In the genomic region with DNA sequence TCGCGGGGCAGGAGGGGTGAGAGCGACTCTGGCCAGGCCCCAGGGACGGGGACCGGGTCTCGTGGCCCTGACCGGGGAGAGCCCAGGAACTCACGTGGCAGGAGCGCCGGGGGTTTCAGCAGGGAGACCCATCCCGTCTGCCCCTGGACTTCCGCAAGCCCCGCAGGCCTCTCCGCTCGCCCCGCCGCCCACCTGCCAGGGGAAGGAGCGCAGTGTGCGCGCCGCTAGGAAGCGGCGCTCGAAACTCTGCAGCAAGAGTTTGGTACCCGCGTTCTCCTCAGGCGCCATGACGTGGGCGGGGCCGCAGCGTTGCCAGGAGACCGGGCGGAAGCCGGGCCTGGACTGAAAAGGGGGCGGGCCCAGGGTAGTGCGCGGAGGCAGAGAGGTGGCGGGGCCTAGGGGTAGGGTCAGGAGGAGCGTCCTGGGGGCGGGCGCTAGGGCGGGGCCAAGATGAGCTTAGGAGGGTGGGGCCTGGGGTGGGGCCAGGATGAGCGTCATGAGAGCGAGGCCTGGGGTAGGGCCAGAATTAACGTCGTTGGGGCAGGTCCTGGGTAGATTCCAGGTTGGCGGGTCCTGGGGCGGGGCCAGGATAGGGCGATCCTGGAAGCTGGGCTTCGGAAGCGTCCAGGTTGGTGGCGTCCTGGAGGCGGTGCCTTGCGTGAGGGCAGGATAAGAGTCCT, we compare ENCODE assay signal across 8 cellular contexts.
A peak's percentile ranks its signal among the peaks of the same experiment; 100 is the strongest.
DNase-seq lines count a peak whose midpoint lies in the region; ATAC-seq and TF ChIP-seq lines count a peak whose summit lies in the region.

No MANE protein-coding gene starts in this region.

- H3K27ac Mint-ChIP-seq in activated T-cell treated with anti-CD3 and anti-CD28 coated beads, Interleukin-2, amount 50 U/mL, for 24 hours = peak overlapping the region; percentile 99

- no peaks in the 10 kb centered on the region for H3K27me3 ChIP-seq in mucosa of stomach (ENCODE audit: control insufficient read depth, insufficient read depth, low read length)

- peaks cover 36% of the 10 kb centered on the region for H3K36me3 Mint-ChIP-seq in activated T-cell treated with anti-CD3 and anti-CD28 coated beads, Interleukin-2, amount 50 U/mL, for 24 hours (ENCODE audit: low read depth)

- peaks cover 2% of the 10 kb centered on the region for H3K27me3 Mint-ChIP-seq in activated T-cell treated with anti-CD3 and anti-CD28 coated beads, Interleukin-2, amount 50 U/mL, for 24 hours

- ATAC-seq in GM21619 (IDR thresholded peaks at IDR 0.05; ENCODE audit: unreplicated experiment) = peak; percentile 100

- H3K4me3 ChIP-seq in mucosa of stomach (ENCODE audit: low read length) = peak overlapping the region; percentile 56

- no peak for TF ChIP-seq POLR2A in erythroblast (IDR thresholded peaks at IDR 0.05; ENCODE audit: low read length)

- H3K4me1 Mint-ChIP-seq in activated T-cell treated with anti-CD3 and anti-CD28 coated beads, Interleukin-2, amount 50 U/mL, for 24 hours (ENCODE audit: low read depth) = peaks cover 27% of the 10 kb centered on the region

- DNase-seq in DMS153 (lab: John Stamatoyannopoulos, UW) (peak; percentile 99), OCI-M2 (lab: John Stamatoyannopoulos, UW; ENCODE audit: unreplicated experiment) (peak; percentile 58), erythroblast (lab: John Stamatoyannopoulos, UW) (peak; percentile 99)
- DNase-seq in activated T-cell treated with anti-CD3 and anti-CD28 coated beads, Interleukin-2, amount 50 U/mL, for 24 hours = peak; percentile 98
- DNase-seq in stimulated activated CD8-positive, alpha-beta memory T cell treated with anti-CD3 and anti-CD28 coated beads, Interleukin-4, amount 100 ng/mL, for 48 hours = peak; percentile 99

- H3K9me3 Mint-ChIP-seq in activated T-cell treated with anti-CD3 and anti-CD28 coated beads, Interleukin-2, amount 50 U/mL, for 24 hours = no peaks in the 10 kb centered on the region

- no peaks in the 10 kb centered on the region for H3K9me3 ChIP-seq in mucosa of stomach (ENCODE audit: control insufficient read depth, low read length)

- H3K9ac ChIP-seq in mucosa of stomach (ENCODE audit: low read length) = peak overlapping the region; percentile 39

- no peak for TF ChIP-seq RAD21 in Ishikawa (IDR thresholded peaks at IDR 0.05; ENCODE audit: low read depth)

- H3K4me3 Mint-ChIP-seq in activated T-cell treated with anti-CD3 and anti-CD28 coated beads, Interleukin-2, amount 50 U/mL, for 24 hours = peak overlapping the region; percentile 94

- TF ChIP-seq EP300 in Ishikawa (IDR thresholded peaks at IDR 0.05; ENCODE audit: borderline replicate concordance) = no peak

- H3K36me3 ChIP-seq in mucosa of stomach (ENCODE audit: control insufficient read depth, insufficient read depth, low read length) = no peaks in the 10 kb centered on the region

- no peaks in the 10 kb centered on the region for H3K4me1 ChIP-seq in mucosa of stomach (ENCODE audit: control insufficient read depth, insufficient read depth, low read length)

TF ChIP-seq in Ishikawa, 13 proteins besides CTCF, POLR2A, EP300 and RAD21:
- TF ChIP-seq EGR1 (IDR thresholded peaks at IDR 0.05) (peak; percentile 61; the same call in 1 of the 2 replicates), TAF1 (IDR thresholded peaks at IDR 0.05; ENCODE audit: low read depth) (peak; percentile 88), YY1 (IDR thresholded peaks at IDR 0.05; ENCODE audit: low read depth) (peak; percentile 91), CREB1 (IDR thresholded peaks at IDR 0.05; ENCODE audit: low read depth) (no peak), TEAD4 (IDR thresholded peaks at IDR 0.05) (no peak)
- TF ChIP-seq, protein P1, sequence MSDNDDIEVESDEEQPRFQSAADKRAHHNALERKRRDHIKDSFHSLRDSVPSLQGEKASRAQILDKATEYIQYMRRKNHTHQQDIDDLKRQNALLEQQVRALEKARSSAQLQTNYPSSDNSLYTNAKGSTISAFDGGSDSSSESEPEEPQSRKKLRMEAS (IDR thresholded peaks at IDR 0.05) = peak; percentile 55; the same call in 1 of the 2 replicates
- TF ChIP-seq, protein P2, sequence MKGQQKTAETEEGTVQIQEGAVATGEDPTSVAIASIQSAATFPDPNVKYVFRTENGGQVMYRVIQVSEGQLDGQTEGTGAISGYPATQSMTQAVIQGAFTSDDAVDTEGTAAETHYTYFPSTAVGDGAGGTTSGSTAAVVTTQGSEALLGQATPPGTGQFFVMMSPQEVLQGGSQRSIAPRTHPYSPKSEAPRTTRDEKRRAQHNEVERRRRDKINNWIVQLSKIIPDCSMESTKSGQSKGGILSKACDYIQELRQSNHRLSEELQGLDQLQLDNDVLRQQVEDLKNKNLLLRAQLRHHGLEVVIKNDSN (IDR thresholded peaks at IDR 0.05) = peak; percentile 35; the same call in 1 of the 2 replicates

Comparison
In these comparisons a context has a peak if more than half of its experiments do, and no peak if none do; other contexts are left out.
1. Peak in every context shown above with its lines: DNase-seq, ATAC-seq and H3K4me3 ChIP-seq.